18 cellular contexts compared by ENCODE assay signal in genomic region chr4:92535599-92535998, GRCh38.
"Had no signal": no experiment of that assay in that cellular context is flagged by ENCODE, and none has a peak within 500 bp of the region (broad histone marks: within the 10 kb centered on the region; RNA-seq: fewer than 3 reads in every experiment).

No MANE protein-coding gene starts in this region.

- H3K27me3 ChIP-seq: MG63, SJSA1 had no signal

- H3K4me3 ChIP-seq: MG63, SJSA1 had no signal

- DNase-seq: KBM-7, MG63, NCI-H1092, NCI-H1436, NCI-H187, NCI-H2029, NCI-H2081 treated with DMSO at 0.1 percent for 48 hours, NCI-H2227 treated with DMSO at 0.1 percent for 48 hours, NCI-H524, NCI-H526 treated with DMSO at 0.1 percent for 48 hours, NCI-H748 treated with DMSO at 0.1 percent for 48 hours, Right ventricle myocardium superior, RPMI8226, SIG-M5, SK-N-SH, SW 1271, T-cell had no signal

- H3K36me3 ChIP-seq: MG63, SJSA1 had no signal

- H3K9me3 ChIP-seq: MG63, SJSA1, SK-N-SH had no signal

- H3K27ac ChIP-seq: SJSA1 had no signal

- ATAC-seq: T-cell had no signal

- H3K4me1 ChIP-seq: SJSA1 had no signal
